12 cellular contexts compared by ENCODE assay signal in the genomic region with DNA sequence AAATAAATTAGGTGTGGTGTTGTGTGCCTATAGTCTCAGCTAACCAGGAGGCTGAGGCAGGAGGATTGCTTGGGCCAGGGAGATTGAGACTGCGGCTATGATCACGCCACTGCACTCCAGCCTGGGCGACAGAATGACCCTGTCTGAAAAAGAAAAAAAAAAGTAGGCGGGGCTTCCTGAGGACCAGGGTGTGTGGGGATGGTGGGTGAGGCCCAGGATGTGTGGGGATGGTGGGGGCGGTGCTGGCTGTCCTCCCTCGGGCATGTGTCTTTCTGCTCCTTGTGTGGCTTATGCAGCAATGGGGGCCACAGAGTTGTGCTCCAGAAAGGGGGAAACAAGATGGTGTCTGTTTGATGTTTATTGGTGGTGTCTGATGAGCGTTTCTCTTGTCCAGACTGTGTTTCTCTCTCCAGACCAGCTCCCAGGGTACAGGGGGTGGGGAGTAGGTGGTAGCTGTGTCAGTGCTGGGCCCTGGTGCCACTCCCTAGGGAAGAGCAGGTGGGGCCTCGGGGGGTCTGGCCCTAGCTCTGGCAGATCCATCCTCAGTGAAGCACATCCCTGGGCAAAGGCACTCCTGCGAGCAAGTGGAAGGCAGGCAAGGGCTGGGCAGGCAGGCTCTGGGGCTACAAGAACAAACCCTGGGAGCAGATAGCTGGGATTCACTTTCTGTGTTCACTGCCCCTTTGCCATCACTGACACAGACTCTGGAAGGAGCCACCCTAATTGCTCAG. TPM values are rescaled to one million over a fixed set of nuclear protein-coding genes. Genes with fewer than 3 reads are reported as not detected.
DNase-seq lines count a peak whose midpoint lies in the region; ATAC-seq and TF ChIP-seq lines count a peak whose summit lies in the region.
"Had no signal": no experiment of that assay in that cellular context is flagged by ENCODE, and none has a peak within 500 bp of the region (broad histone marks: within the 10 kb centered on the region; RNA-seq: fewer than 3 reads in every experiment).

No MANE protein-coding gene starts in this region.

- in situ Hi-C loops in IMR-90 (cut with MboI; ENCODE audit: low sequenced_read_pairs), result loop anchor here (25.0 kb wide), 1 partner anchor 404 kb away; the partner anchor contains the start of gene RIPOR1

- H3K4ac ChIP-seq in IMR-90 (ENCODE audit: low read depth, low read length), result no peak overlapping the region

- no peak overlapping the region for H3K4me2 ChIP-seq in IMR-90 (ENCODE audit: low read depth, low read length)

- H2AK5ac ChIP-seq in IMR-90 (ENCODE audit: low read depth, low read length), result no peak overlapping the region

- H3K79me1 ChIP-seq in IMR-90 (ENCODE audit: low read depth in 1 of 2, low read length in 2 of 2), result peaks cover 16 to 78% of the 10 kb centered on the region in 2 experiments

- TF ChIP-seq CTCF in IMR-90 (conservative IDR thresholded peaks at IDR 0.05; ENCODE audit: low read depth, low read length) (no peak), sigmoid colon (IDR thresholded peaks at IDR 0.05) (no peak)

- H3K56ac ChIP-seq in IMR-90 (ENCODE audit: extremely low read depth, insufficient read depth, low read length), result no peak overlapping the region

- H3K23ac ChIP-seq in IMR-90 (ENCODE audit: low read depth, low read length), result no peak overlapping the region; the same call in 1 of the 2 replicates

- no peak overlapping the region for H2BK20ac ChIP-seq in IMR-90 (ENCODE audit: low read depth, low read length)

- H2BK5ac ChIP-seq in IMR-90 (ENCODE audit: low read depth, low read length, poor library complexity, severe bottlenecking), result no peak overlapping the region

- H2AK9ac ChIP-seq in IMR-90 (replicated peaks; ENCODE audit: low read depth, low read length, poor library complexity), result peak overlapping the region; percentile 70

- peaks cover 39% of the 10 kb centered on the region for H3K4me1 Mint-ChIP-seq in activated CD4-positive, alpha-beta T cell treated with anti-CD3 and anti-CD28 coated beads, Interleukin-2, amount 10 ng/mL, durations not matched to agents 7 days and 5 days
- peaks cover 33% of the 10 kb centered on the region for H3K4me1 Mint-ChIP-seq in activated naive CD8-positive, alpha-beta T cell treated with anti-CD3 and anti-CD28 coated beads for 36 hours

- no peak overlapping the region for H2AFZ ChIP-seq in IMR-90 (replicated peaks; ENCODE audit: low read length, poor library complexity)

- CTCF ChIA-PET in activated CD4-positive, alpha-beta T cell treated with anti-CD3 and anti-CD28 coated beads, Interleukin-2, amount 10 ng/mL, durations not matched to agents 7 days and 5 days (lab: Charles Lee), result interaction anchor here (0.8 to 2.1 kb wide), 15 partner anchors 9 to 153 kb away, joined by 3 to 9 read pairs (median 4); no protein-coding TSS in a partner anchor
- CTCF ChIA-PET in IMR-90 (lab: Yijun Ruan, JAX), result interaction anchor here (0.8 kb wide), 1 partner anchor 113 kb away, joined by 3 read pairs; no protein-coding TSS in a partner anchor

- H3K27ac Mint-ChIP-seq in activated CD4-positive, alpha-beta T cell treated with anti-CD3 and anti-CD28 coated beads, Interleukin-2, amount 10 ng/mL, durations not matched to agents 7 days and 5 days, result peak overlapping the region; percentile 75
- peak overlapping the region; percentile 70 for H3K27ac Mint-ChIP-seq in activated naive CD8-positive, alpha-beta T cell treated with anti-CD3 and anti-CD28 coated beads for 36 hours

- POLR2A ChIA-PET in activated CD4-positive, alpha-beta T cell treated with anti-CD3 and anti-CD28 coated beads, Interleukin-2, amount 10 ng/mL, durations not matched to agents 7 days and 5 days (lab: Charles Lee), result no interaction called here
- POLR2A ChIA-PET in IMR-90 (lab: Charles Lee; ENCODE audit: unreplicated experiment), result no interaction called here

- no peaks in the 10 kb centered on the region for H3K9me3 Mint-ChIP-seq in activated CD4-positive, alpha-beta T cell treated with anti-CD3 and anti-CD28 coated beads, Interleukin-2, amount 10 ng/mL, durations not matched to agents 7 days and 5 days
- H3K9me3 Mint-ChIP-seq in activated naive CD8-positive, alpha-beta T cell treated with anti-CD3 and anti-CD28 coated beads for 36 hours, result no peaks in the 10 kb centered on the region

- no peak overlapping the region for H4K8ac ChIP-seq in IMR-90 (ENCODE audit: low read depth in 2 of 2, low read length in 2 of 2)

- no peak overlapping the region for H4K91ac ChIP-seq in IMR-90 (ENCODE audit: insufficient read depth, low read depth, low read length)

- no TSS peak for BruUV-seq in IMR-90 (replicated peaks; lab: Mats Ljungman, UMichigan)

- 87% methylated on average over 6 of the region's 9 CpGs; no CpG with 5 or more reads in 1 of the 2 experiments for whole genome bisulfite sequencing in IMR-90 (ENCODE audit: extremely low coverage in 2 of 2, insufficient read length in 1 of 2), 2 experiments
- WGBS in sigmoid colon, 2 donors, result 58 to 75% methylated on average over 9 of the region's 9 CpGs

- H3K36me3 Mint-ChIP-seq in activated CD4-positive, alpha-beta T cell treated with anti-CD3 and anti-CD28 coated beads, Interleukin-2, amount 10 ng/mL, durations not matched to agents 7 days and 5 days (ENCODE audit: low read depth), result peaks cover 22% of the 10 kb centered on the region
- peaks cover 26% of the 10 kb centered on the region for H3K36me3 Mint-ChIP-seq in activated naive CD8-positive, alpha-beta T cell treated with anti-CD3 and anti-CD28 coated beads for 36 hours

- H3K14ac ChIP-seq in IMR-90 (replicated peaks; ENCODE audit: low read depth, low read length), result no peak overlapping the region

- no peaks in the 10 kb centered on the region for H3K27me3 Mint-ChIP-seq in activated CD4-positive, alpha-beta T cell treated with anti-CD3 and anti-CD28 coated beads, Interleukin-2, amount 10 ng/mL, durations not matched to agents 7 days and 5 days
- no peaks in the 10 kb centered on the region for H3K27me3 Mint-ChIP-seq in activated naive CD8-positive, alpha-beta T cell treated with anti-CD3 and anti-CD28 coated beads for 36 hours

- H3K27me3 ChIP-seq in IMR-90 (ENCODE audit: control insufficient read depth, insufficient read depth, low read length) (no peaks in the 10 kb centered on the region), sigmoid colon (no peaks in the 10 kb centered on the region)

- no peak overlapping the region for H2BK120ac ChIP-seq in IMR-90 (ENCODE audit: low read depth, low read length)

- intact Hi-C loops in IMR-90 (cut with micrococcal nuclease), result no loop called here
- intact Hi-C loops in sigmoid colon (cut with DNase I), result no loop called here

- H3K4me3 ChIP-seq in IMR-90 (ENCODE audit: insufficient read depth, low read depth, low read length), result no peak overlapping the region
- no peak overlapping the region for H3K4me3 ChIP-seq in sigmoid colon

- no peak for TF ChIP-seq RAD21 in IMR-90 (IDR thresholded peaks at IDR 0.05; ENCODE audit: low read length)

- no peak overlapping the region for H3K27ac ChIP-seq in IMR-90 (ENCODE audit: insufficient read depth, low read length)
- peak overlapping the region; percentile 22 to 85 (median 77) for H3K27ac ChIP-seq in sigmoid colon

- H2BK15ac ChIP-seq in IMR-90 (ENCODE audit: low read depth, low read length), result no peak overlapping the region

- peaks cover 69% of the 10 kb centered on the region for H3K36me3 ChIP-seq in IMR-90 (ENCODE audit: control insufficient read depth, insufficient read depth, low read length)
- peaks cover 16 to 55% (median 29%) of the 10 kb centered on the region in 4 donors for H3K36me3 ChIP-seq in sigmoid colon

- H3K4me1 ChIP-seq in IMR-90 (ENCODE audit: control insufficient read depth, insufficient read depth, low read length) (peaks cover 4% of the 10 kb centered on the region), sigmoid colon (peaks cover 0 to 55% (median 47%) of the 10 kb centered on the region in 4 donors)

- no peak overlapping the region for H4K5ac ChIP-seq in IMR-90 (ENCODE audit: low read depth, low read length)

- no peak overlapping the region for H3K4me3 Mint-ChIP-seq in activated CD4-positive, alpha-beta T cell treated with anti-CD3 and anti-CD28 coated beads, Interleukin-2, amount 10 ng/mL, durations not matched to agents 7 days and 5 days
- H3K4me3 Mint-ChIP-seq in activated naive CD8-positive, alpha-beta T cell treated with anti-CD3 and anti-CD28 coated beads for 36 hours, result no peak overlapping the region

- no peak for TF ChIP-seq EP300 in sigmoid colon (IDR thresholded peaks at IDR 0.05)

- ATAC-seq in IMR-90 (ENCODE audit: low read depth), result peak; percentile 1; the same call in 1 of the 2 replicates

- dilution Hi-C loops in IMR-90 (cut with HindIII; ENCODE audit: low sequenced_read_pairs, unreplicated experiment), result no loop called here

- H4K20me1 ChIP-seq in IMR-90 (ENCODE audit: insufficient read depth, low read length), result peaks cover 54% of the 10 kb centered on the region

- no peak overlapping the region for H3K9ac ChIP-seq in IMR-90 (ENCODE audit: low read depth, low read length)

- TF ChIP-seq POLR2A in IMR-90 (IDR thresholded peaks at IDR 0.05; ENCODE audit: low read depth, low read length) (no peak), sigmoid colon (IDR thresholded peaks at IDR 0.05) (no peak)

- DNase-seq in activated CD4-positive, alpha-beta T cell treated with anti-CD3 and anti-CD28 coated beads, Interleukin-2, amount 10 ng/mL, durations not matched to agents 7 days and 5 days, result no peak
- DNase-seq in activated CD4-positive, alpha-beta T cell treated with anti-CD3 and anti-CD28 coated beads for 4 hours, result no peak
- no peak for DNase-seq in IMR-90
- no peak for DNase-seq in activated naive CD8-positive, alpha-beta T cell treated with anti-CD3 and anti-CD28 coated beads for 36 hours
- DNase-seq in sigmoid colon, result no peak
- no peak for DNase-seq in HPDE6-E6E7 (ENCODE audit: extremely low spot score)
- no peak for DNase-seq in Kasumi-1 (lab: John Stamatoyannopoulos, UW)
- DNase-seq in stimulated activated naive CD4-positive, alpha-beta T cell (lab: John Stamatoyannopoulos, UW), result no peak
- DNase-seq: effector CD8-positive, alpha-beta T cell; NCI-H187 treated with DMSO at 0.1 percent for 48 hours had no signal

- H3K9me1 ChIP-seq in IMR-90 (ENCODE audit: insufficient read depth, low read length), result peaks cover 4% of the 10 kb centered on the region; the same call in 1 of the 2 replicates

- H3K9me3 ChIP-seq in IMR-90 (ENCODE audit: control insufficient read depth, insufficient read depth, low read length) (no peaks in the 10 kb centered on the region), sigmoid colon (no peaks in the 10 kb centered on the region)

- H3K18ac ChIP-seq in IMR-90 (ENCODE audit: low read depth, low read length), result no peak overlapping the region

RNA-seq across cellular contexts. Expression of gene LCAT, which starts 2.3 kb away (rescaled TPM):
- total RNA-seq in activated CD4-positive, alpha-beta T cell treated with anti-CD3 and anti-CD28 coated beads, Interleukin-2, amount 10 ng/mL, durations not matched to agents 7 days and 5 days, result 10 to 100 TPM; 12.9 to 15.3 TPM
- total RNA-seq in IMR-90 (2012; rRNA removed) (1.4 and 1.7 TPM in 2 replicates), sigmoid colon (10 to 100 TPM; 10.4 to 31.0 (median 15.2) TPM)
- polyA plus RNA-seq in IMR-90 (2012; rRNA removed) (18.8 and 22.5 TPM in 2 replicates), sigmoid colon (1 to 10 TPM in 2 of 3 donors, under 1 TPM in 1; 0.60 to 5.5 (median 1.6) TPM)
- 6.5 and 10.4 TPM in 2 replicates for polyA plus RNA-seq in IMR-90 (2012; cell fraction: cytosol; rRNA removed)
- polyA plus RNA-seq in IMR-90 (2012; cell fraction: nucleus; rRNA removed; ENCODE audit: low replicate concordance), result 143 and 421 TPM in 2 replicates
- total RNA-seq in activated naive CD8-positive, alpha-beta T cell treated with anti-CD3 and anti-CD28 coated beads for 36 hours, result 10 to 100 TPM; 11.3 to 11.4 TPM

RNA-seq across cellular contexts. Expression of gene PSMB10, which starts 5.0 kb away (rescaled TPM):
- total RNA-seq in activated CD4-positive, alpha-beta T cell treated with anti-CD3 and anti-CD28 coated beads, Interleukin-2, amount 10 ng/mL, durations not matched to agents 7 days and 5 days, result 100 to 1,000 TPM; 214 to 288 TPM
- total RNA-seq in IMR-90 (2012; rRNA removed) (25.6 and 28.7 TPM in 2 replicates), sigmoid colon (10 to 100 TPM; 37.1 to 61.0 (median 42.5) TPM)
- polyA plus RNA-seq in IMR-90 (2012; rRNA removed) (36.7 and 50.5 TPM in 2 replicates), sigmoid colon (100 to 1,000 TPM; 170 to 200 (median 183) TPM)
- polyA plus RNA-seq in IMR-90 (2012; cell fraction: cytosol; rRNA removed), result 69.8 and 71.1 TPM in 2 replicates
- polyA plus RNA-seq in IMR-90 (2012; cell fraction: nucleus; rRNA removed; ENCODE audit: low replicate concordance), result 27.2 and 55.0 TPM in 2 replicates
- total RNA-seq in activated naive CD8-positive, alpha-beta T cell treated with anti-CD3 and anti-CD28 coated beads for 36 hours, result 100 to 1,000 TPM; 220 to 235 TPM

RNA-seq across cellular contexts. Expression of gene CTRL, which starts 10.0 kb away (rescaled TPM):
- 1 to 10 TPM; 7.2 to 9.4 TPM for total RNA-seq in activated CD4-positive, alpha-beta T cell treated with anti-CD3 and anti-CD28 coated beads, Interleukin-2, amount 10 ng/mL, durations not matched to agents 7 days and 5 days
- total RNA-seq in IMR-90 (2012; rRNA removed), result 0.18 and 0.28 TPM in 2 replicates
- 0.89 and 1.1 TPM in 2 replicates for polyA plus RNA-seq in IMR-90 (2012; rRNA removed)
- polyA plus RNA-seq in IMR-90 (2012; cell fraction: cytosol; rRNA removed), result 0.49 and 1.1 TPM in 2 replicates
- polyA plus RNA-seq in IMR-90 (2012; cell fraction: nucleus; rRNA removed; ENCODE audit: low replicate concordance), result 5.0 and 13.4 TPM in 2 replicates
- total RNA-seq in activated naive CD8-positive, alpha-beta T cell treated with anti-CD3 and anti-CD28 coated beads for 36 hours, result 1 to 10 TPM; 6.2 to 6.8 TPM
- total RNA-seq in sigmoid colon, result 1 to 10 TPM in 1 of 4 donors, under 1 TPM in 2, not detected in 1; 0.71 to 1.7 (median 0.82) TPM
- polyA plus RNA-seq in sigmoid colon, result 1 to 10 TPM in 1 of 3 donors, not detected in 2; 2.1 TPM

RNA-seq across cellular contexts. Expression of gene SLC12A4, which starts 26.8 kb away (rescaled TPM):
- 10 to 100 TPM; 27.1 to 29.5 TPM for total RNA-seq in activated CD4-positive, alpha-beta T cell treated with anti-CD3 and anti-CD28 coated beads, Interleukin-2, amount 10 ng/mL, durations not matched to agents 7 days and 5 days
- total RNA-seq in IMR-90 (2012; rRNA removed) (36.4 and 36.6 TPM in 2 replicates), sigmoid colon (10 to 100 TPM; 27.6 to 77.0 (median 45.6) TPM)
- polyA plus RNA-seq in IMR-90 (2012; rRNA removed) (114 and 132 TPM in 2 replicates), sigmoid colon (10 to 100 TPM in 1 of 3 donors, 1 to 10 TPM in 2; 3.0 to 13.3 (median 3.2) TPM)
- polyA plus RNA-seq in IMR-90 (2012; cell fraction: cytosol; rRNA removed), result 47.5 and 51.1 TPM in 2 replicates
- 281 and 488 TPM in 2 replicates for polyA plus RNA-seq in IMR-90 (2012; cell fraction: nucleus; rRNA removed; ENCODE audit: low replicate concordance)
- 10 to 100 TPM; 27.4 to 29.5 TPM for total RNA-seq in activated naive CD8-positive, alpha-beta T cell treated with anti-CD3 and anti-CD28 coated beads for 36 hours

RNA-seq across cellular contexts. Expression of gene DPEP3, which starts 38.7 kb away (rescaled TPM):
- total RNA-seq in activated CD4-positive, alpha-beta T cell treated with anti-CD3 and anti-CD28 coated beads, Interleukin-2, amount 10 ng/mL, durations not matched to agents 7 days and 5 days, result under 1 TPM; 0.10 TPM
- total RNA-seq in IMR-90 (2012; rRNA removed), result not detected in 2 replicates
- not detected in 2 replicates for polyA plus RNA-seq in IMR-90 (2012; rRNA removed)
- not detected in 2 replicates for polyA plus RNA-seq in IMR-90 (2012; cell fraction: cytosol; rRNA removed)
- polyA plus RNA-seq in IMR-90 (2012; cell fraction: nucleus; rRNA removed; ENCODE audit: low replicate concordance), result not detected in 2 replicates
- under 1 TPM; 0.29 to 0.42 TPM for total RNA-seq in activated naive CD8-positive, alpha-beta T cell treated with anti-CD3 and anti-CD28 coated beads for 36 hours
- total RNA-seq in sigmoid colon, result under 1 TPM in 1 of 4 donors, not detected in 3; 0.27 TPM
- polyA plus RNA-seq in sigmoid colon, result under 1 TPM in 2 of 3 donors, not detected in 1; 0.09 to 0.46 TPM
- total RNA-seq: H4, LHCN-M2 had no signal
